35 cellular contexts compared by ENCODE assay signal in the genomic region with DNA sequence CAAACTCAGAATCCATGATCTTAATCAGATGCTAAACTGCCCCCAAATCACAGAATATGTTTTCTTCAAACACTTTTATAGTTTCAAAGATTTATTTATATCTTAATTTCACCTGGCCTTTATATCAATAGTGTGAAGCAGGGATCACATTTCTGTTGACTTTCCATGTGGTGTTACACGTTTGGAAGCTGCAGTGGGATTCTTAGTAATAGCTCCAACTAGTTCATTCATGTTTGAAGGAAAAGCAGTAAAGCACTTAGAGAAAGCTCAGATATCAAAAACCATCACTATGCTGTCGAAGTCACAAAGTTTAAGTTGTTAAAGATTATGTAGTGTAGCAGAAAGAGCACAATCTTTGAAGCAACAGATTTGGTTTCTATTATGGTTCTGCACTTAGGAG. TPM values are rescaled to one million over a fixed set of nuclear protein-coding genes. Genes with fewer than 3 reads are reported as not detected.
"Had no signal": no experiment of that assay in that cellular context is flagged by ENCODE, and none has a peak within 500 bp of the region (broad histone marks: within the 10 kb centered on the region; RNA-seq: fewer than 3 reads in every experiment).

No MANE protein-coding gene starts in this region.

- FAIRE-seq: astrocyte, TTC549 had no signal

- DNase-seq: activated B cell treated with CpG ODN at 0.5 μM for 24 hours; activated CD4-positive, alpha-beta memory T cell treated with anti-CD3 and anti-CD28 coated beads for 36 hours; activated CD4-positive, alpha-beta T cell treated with anti-CD3 and anti-CD28 coated beads for 4 hours; activated CD4-positive, alpha-beta T cell treated with anti-CD3 and anti-CD28 coated beads, Interleukin-2, amount 10 ng/mL, durations not matched to agents 24 days and 14 days; activated CD4-positive, alpha-beta T cell treated with anti-CD3 and anti-CD28 coated beads, Interleukin-2, amount 50 U/mL, for 1 hour; activated CD4-positive, alpha-beta T cell treated with anti-CD3 and anti-CD28 coated beads, Interleukin-2, amount 50 U/mL, for 4 hours; activated CD4-positive, CD25-positive, alpha-beta regulatory T cell treated with anti-CD3 and anti-CD28 coated beads, Interleukin-2, amount 50 U/mL, for 72 hours; activated CD8-positive, alpha-beta memory T cell treated with anti-CD3 and anti-CD28 coated beads, Interleukin-2, amount 50 U/mL, for 4 hours; activated CD8-positive, alpha-beta T cell treated with anti-CD3 and anti-CD28 coated beads for 36 hours; activated effector memory CD4-positive, alpha-beta T cell treated with anti-CD3 and anti-CD28 coated beads, Interleukin-2, amount 50 U/mL, for 16 hours; activated gamma-delta T cell treated with Interleukin-2 at 50 U/mL for 16 hours; activated naive CD4-positive, alpha-beta T cell; activated naive CD4-positive, alpha-beta T cell treated with anti-CD3 and anti-CD28 coated beads for 36 hours; activated naive CD4-positive, alpha-beta T cell treated with anti-CD3 and anti-CD28 coated beads, Interleukin-2, amount 50 U/mL, for 16 hours; activated naive CD8-positive, alpha-beta T cell treated with anti-CD3 and anti-CD28 coated beads for 36 hours; activated T-cell treated with anti-CD3 and anti-CD28 coated beads for 4 hours; activated T-cell treated with anti-CD3 and anti-CD28 coated beads, Interleukin-2, amount 50 U/mL, for 1 hour; activated T-cell treated with anti-CD3 and anti-CD28 coated beads, Interleukin-2, amount 50 U/mL, for 4 hours; activated T-cell treated with anti-CD3 and anti-CD28 coated beads, Interleukin-2, amount 50 U/mL, for 72 hours; adrenal gland; amniotic stem cell; aorta; body of pancreas; brain microvascular endothelial cell; central memory CD4-positive, alpha-beta T cell; T-helper 2 cell; T-helper 9 cell had no signal

- H3K4me3 ChIP-seq: adrenal gland, body of pancreas had no signal

- ATAC-seq: activated CD8-positive, alpha-beta T cell treated with anti-CD3 and anti-CD28 coated beads for 36 hours; activated naive CD4-positive, alpha-beta T cell treated with anti-CD3 and anti-CD28 coated beads, Interleukin-2, amount 50 U/mL, for 72 hours; activated T-cell treated with anti-CD3 and anti-CD28 coated beads, Interleukin-2, amount 50 U/mL, for 4 hours; activated T-cell treated with anti-CD3 and anti-CD28 coated beads, Interleukin-2, amount 50 U/mL, for 72 hours; activated T-helper 17 cell treated with anti-CD3 and anti-CD28 coated beads, Interleukin-2, amount 50 U/mL, for 72 hours; body of pancreas had no signal

- H3K27ac ChIP-seq: adrenal gland, body of pancreas, brain microvascular endothelial cell, VCaP had no signal

- H3K27me3 ChIP-seq: adrenal gland, body of pancreas, brain microvascular endothelial cell had no signal

- H3K9me3 ChIP-seq: adrenal gland, body of pancreas had no signal

- H3K36me3 ChIP-seq: adrenal gland, brain microvascular endothelial cell had no signal

- H3K4me1 ChIP-seq: adrenal gland, body of pancreas had no signal

RNA-seq across cellular contexts. Expression of gene ENO4, which starts 16.8 kb away (rescaled TPM):
- total RNA-seq: activated CD4-positive, alpha-beta memory T cell treated with anti-CD3 and anti-CD28 coated beads for 36 hours; activated CD4-positive, alpha-beta T cell treated with anti-CD3 and anti-CD28 coated beads, Interleukin-2, amount 10 ng/mL, durations not matched to agents 24 days and 14 days; activated CD8-positive, alpha-beta memory T cell treated with anti-CD3 and anti-CD28 coated beads for 36 hours; activated CD8-positive, alpha-beta T cell treated with anti-CD3 and anti-CD28 coated beads for 36 hours; activated naive CD4-positive, alpha-beta T cell treated with anti-CD3 and anti-CD28 coated beads for 36 hours; activated naive CD4-positive, alpha-beta T cell treated with anti-CD3 and anti-CD28 coated beads, Interleukin-2, amount 50 U/mL, for 72 hours; activated naive CD8-positive, alpha-beta T cell treated with anti-CD3 and anti-CD28 coated beads for 36 hours; activated T-cell treated with anti-CD3 and anti-CD28 coated beads, Interleukin-2, amount 50 U/mL, for 4 hours; activated T-cell treated with anti-CD3 and anti-CD28 coated beads, Interleukin-2, amount 50 U/mL, for 72 hours; activated T-helper 1 cell treated with anti-CD3 and anti-CD28 coated beads, Interleukin-12 subunit alpha, Interleukin-12 subunit beta, Interleukin-2, Interleukin-4 antibody, amounts not matched to agents 30 ng/mL and 10 ng/mL and 1 ng/mL, durations not matched to agents 14 hours and 24 hours and 36 hours; activated T-helper 17 cell treated with anti-CD3 and anti-CD28 coated beads, Interleukin-2, amount 50 U/mL, for 72 hours; cardiac septum had no signal
